11 cellular contexts compared by ENCODE assay signal in genomic region chr17:18219016-18219415, GRCh38. TPM values are rescaled to one million over a fixed set of nuclear protein-coding genes. Genes with fewer than 3 reads are reported as not detected.
DNase-seq lines count a peak whose midpoint lies in the region; ATAC-seq and TF ChIP-seq lines count a peak whose summit lies in the region.
"Had no signal": no experiment of that assay in that cellular context is flagged by ENCODE, and none has a peak within 500 bp of the region (broad histone marks: within the 10 kb centered on the region; RNA-seq: fewer than 3 reads in every experiment).

No MANE protein-coding gene starts in this region.

- no peaks in the 10 kb centered on the region for H3K79me2 ChIP-seq in PC-9 (ENCODE audit: low read depth)

- H3F3A ChIP-seq in PC-9 (ENCODE audit: insufficient read depth, low read depth), result peaks cover 19% of the 10 kb centered on the region

- no peaks in the 10 kb centered on the region for H3K27me3 ChIP-seq in PC-9 (ENCODE audit: insufficient read depth, low read depth)

- H2AFZ ChIP-seq in PC-9, result no peak overlapping the region

- CTCF ChIA-PET in PC-9 (lab: Charles Lee), result interaction anchor here (0.7 to 2.1 kb wide), 2 partner anchors 17 to 103 kb away, joined by 5 to 6 read pairs; no protein-coding TSS in a partner anchor

- H3K36me3 ChIP-seq in PC-9 (ENCODE audit: low read depth), result no peaks in the 10 kb centered on the region
- H3K36me3 ChIP-seq: prostate gland had no signal

- no peaks in the 10 kb centered on the region for H3K9me3 ChIP-seq in PC-9 (ENCODE audit: insufficient read depth, low read depth)
- H3K9me3 ChIP-seq: prostate gland had no signal

- H3K4me2 ChIP-seq in PC-9, result peak overlapping the region; percentile 17; the same call in 1 of the 2 replicates

- no peak overlapping the region for H3K4me3 ChIP-seq in PC-9
- H3K4me3 ChIP-seq: prostate gland had no signal

- H3K4me1 ChIP-seq in PC-9 (replicated peaks; ENCODE audit: insufficient read depth), result peaks cover 22% of the 10 kb centered on the region
- H3K4me1 ChIP-seq: prostate gland had no signal

- BruUV-seq in PC-9 (replicated peaks; lab: Mats Ljungman, UMichigan), result no TSS peak

- POLR2A ChIA-PET in PC-9 (lab: Charles Lee; ENCODE audit: unreplicated experiment), result interaction anchor here (0.6 kb wide), 1 partner anchor 78 kb away, joined by 3 read pairs; no protein-coding TSS in a partner anchor

- intact Hi-C loops in PC-9 (cut with micrococcal nuclease; ENCODE audit: unreplicated experiment), result no loop called here

- no peak for ATAC-seq in HG02610 (IDR thresholded peaks at IDR 0.05; ENCODE audit: unreplicated experiment)

- H3K9me2 ChIP-seq in PC-9 (ENCODE audit: insufficient read depth), result no peaks in the 10 kb centered on the region

- DNase-seq in EH (ENCODE audit: low read depth) (peak; percentile 82), PC-9 (no peak), dermis blood vessel endothelial cell (peak; percentile 36), myocyte (ENCODE audit: low read depth) (peak; percentile 59), DMS79 (lab: John Stamatoyannopoulos, UW) (no peak), NCI-H2227 treated with DMSO at 0.1 percent for 48 hours (lab: John Stamatoyannopoulos, UW) (no peak)
- no peak for DNase-seq in activated CD4-positive, alpha-beta T cell treated with anti-CD3 and anti-CD28 coated beads, Interleukin-2, amount 50 U/mL, for 1 hour
- DNase-seq: mammary epithelial cell, NCI-H2081 treated with DMSO at 0.1 percent for 48 hours had no signal

- H3K27ac ChIP-seq in PC-9, result no peak overlapping the region
- H3K27ac ChIP-seq: prostate gland had no signal

- no peaks in the 10 kb centered on the region for H4K20me1 ChIP-seq in PC-9 (ENCODE audit: insufficient read depth)

- no peak for TF ChIP-seq CTCF in PC-9 (conservative IDR thresholded peaks at IDR 0.05)

RNA-seq across cellular contexts. Expression of gene LLGL1, which starts 6.4 kb away (rescaled TPM):
- total RNA-seq in PC-9 (2021) (44.9 and 57.6 TPM in 2 replicates), dermis blood vessel endothelial cell (27.9 and 40.0 TPM in 2 replicates), myocyte (23.0 and 31.2 TPM in 2 replicates)
- 31.5 TPM for polyA plus RNA-seq in myocyte (2012)

RNA-seq across cellular contexts. Expression of gene ALKBH5, which starts 35.4 kb away (rescaled TPM):
- total RNA-seq in PC-9 (2021) (101 and 117 TPM in 2 replicates), dermis blood vessel endothelial cell (95.1 and 104 TPM in 2 replicates), myocyte (240 and 243 TPM in 2 replicates)
- polyA plus RNA-seq in myocyte (2012), result 101 TPM

RNA-seq across cellular contexts. Expression of gene FLII, which starts 39.5 kb away (rescaled TPM):
- total RNA-seq in PC-9 (2021) (430 and 434 TPM in 2 replicates), dermis blood vessel endothelial cell (409 and 588 TPM in 2 replicates), myocyte (497 and 558 TPM in 2 replicates)
- 342 TPM for polyA plus RNA-seq in myocyte (2012)

RNA-seq across cellular contexts. Expression of gene MIEF2, which starts 41.4 kb away (rescaled TPM):
- total RNA-seq in PC-9 (2021), result 29.6 and 33.0 TPM in 2 replicates
- total RNA-seq in dermis blood vessel endothelial cell, result 22.4 and 22.6 TPM in 2 replicates
- total RNA-seq in myocyte, result 38.0 and 50.5 TPM in 2 replicates
- polyA plus RNA-seq in myocyte (2012), result 18.2 TPM

Comparison
In these comparisons a context has a peak if more than half of its experiments do, and no peak if none do; other contexts are left out.
1. DNase-seq: peak in EH (single experiment), dermis blood vessel endothelial cell (single experiment) and myocyte (single experiment); none in PC-9 (0 of 2), DMS79 (single experiment), activated CD4-positive, alpha-beta T cell treated with anti-CD3 and anti-CD28 coated beads, Interleukin-2, amount 50 U/mL, for 1 hour (single experiment) and NCI-H2227 treated with DMSO at 0.1 percent for 48 hours (single experiment).